Comparison of ENCODE assay signal across 1 cellular context in the genomic region with DNA sequence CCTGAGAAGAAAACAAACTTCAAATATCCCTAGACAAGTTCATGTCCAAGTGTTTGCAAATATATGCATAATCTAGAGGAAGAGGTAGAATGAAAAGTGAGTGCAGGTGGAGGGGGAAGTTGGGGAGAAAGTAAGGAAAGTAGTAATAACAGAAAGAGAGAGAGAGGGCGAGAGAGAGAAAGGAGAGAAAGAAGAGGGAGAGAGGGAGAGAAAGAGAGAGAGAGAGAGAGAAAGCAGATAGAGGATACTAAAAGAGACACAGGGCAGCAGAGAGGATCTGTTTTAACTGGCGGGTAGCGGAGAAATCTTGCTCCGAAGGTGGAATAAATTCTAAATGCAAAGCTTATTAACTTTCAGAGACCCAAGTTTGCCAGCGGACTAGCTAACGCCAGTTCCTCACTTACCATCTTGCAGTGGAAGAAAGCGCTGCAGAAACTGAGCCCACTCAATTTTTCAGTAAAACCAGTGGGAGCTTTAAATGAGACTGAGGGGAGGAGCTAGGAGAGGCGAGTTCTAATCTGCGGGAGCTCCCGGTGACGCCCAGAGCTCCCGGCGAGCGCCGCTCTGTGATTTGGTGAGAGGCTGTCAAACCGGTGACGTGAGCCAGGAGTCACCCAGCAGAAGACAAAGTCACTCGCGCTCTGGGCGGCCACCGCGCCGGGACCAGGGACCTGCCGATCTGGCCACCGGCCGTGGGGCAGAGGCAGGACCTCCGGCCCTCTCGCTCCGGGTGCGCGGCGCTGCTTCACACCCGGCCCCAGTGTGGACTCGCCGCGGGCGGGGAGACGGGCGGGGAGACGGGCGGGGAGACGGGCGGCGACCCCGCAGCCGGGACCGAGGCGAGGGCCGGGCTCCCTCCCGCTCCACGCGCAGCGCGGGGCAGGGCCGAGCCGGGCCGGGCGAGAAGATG.
TF ChIP-seq lines count a peak whose summit lies in the region.

GMNC (minus strand) TSS at position 486 of the 910 bp plus-strand sequence; CDS start at position 407, 79 bp downstream.

TF ChIP-seq in HepG2, 621 proteins besides CTCF, POLR2A, EP300 and RAD21 (continued from another document):
- TF ChIP-seq STAT5B (CRISPR knock-in tag; IDR thresholded peaks at IDR 0.05) (no peak), ZNF17 (CRISPR knock-in tag; IDR thresholded peaks at IDR 0.05) (no peak), ZNF329 (CRISPR knock-in tag; IDR thresholded peaks at IDR 0.05; ENCODE audit: low read depth) (no peak), ZNF574 (CRISPR knock-in tag; IDR thresholded peaks at IDR 0.05) (no peak), ZNF318 (CRISPR knock-in tag; IDR thresholded peaks at IDR 0.05) (no peak)
